In the genomic region with DNA sequence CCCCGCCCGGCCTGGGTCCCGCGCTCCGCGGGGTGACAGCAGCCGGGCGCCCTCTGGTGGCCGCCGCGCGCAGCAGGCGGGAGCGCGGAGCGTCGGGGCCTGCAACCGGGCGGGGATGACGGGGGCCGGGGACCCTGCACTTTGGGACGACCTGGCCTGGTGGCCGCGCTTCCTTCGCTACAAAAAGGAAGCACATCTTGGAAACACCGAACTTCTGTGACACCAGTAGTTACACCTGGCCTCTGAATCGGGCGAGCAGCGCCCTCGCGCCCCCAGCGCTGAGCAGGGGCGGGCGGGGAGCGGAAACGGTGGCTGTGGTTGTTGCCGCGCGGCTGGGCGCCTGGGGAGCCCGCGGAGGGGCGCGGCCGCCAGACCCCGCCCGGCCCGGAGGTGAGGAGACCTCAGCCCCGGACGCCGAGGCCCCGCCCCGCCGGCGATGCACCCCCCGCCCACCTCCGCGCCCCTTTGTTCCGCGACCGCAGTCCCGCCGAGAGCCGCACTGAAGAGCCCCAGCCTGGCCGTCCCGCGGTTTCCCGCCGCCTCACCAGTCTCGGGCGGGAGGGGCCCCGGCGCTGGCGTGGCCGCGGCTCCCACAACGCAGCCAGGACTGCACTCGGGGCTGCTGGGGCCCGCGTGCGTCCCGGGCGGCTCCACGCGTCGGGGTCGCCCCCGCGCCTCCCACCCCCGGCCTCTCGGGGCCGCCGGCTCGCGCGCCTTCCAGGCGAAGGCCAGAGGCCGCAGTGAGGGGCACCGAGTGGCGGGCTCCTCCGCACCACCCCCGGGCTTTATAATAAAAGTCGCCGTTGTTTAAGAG, we compare ENCODE assay signal across 8 cellular contexts. TPM values are rescaled to one million over a fixed set of nuclear protein-coding genes. Genes with fewer than 3 reads are reported as not detected.
DNase-seq lines count a peak whose midpoint lies in the region; ATAC-seq and TF ChIP-seq lines count a peak whose summit lies in the region.

No MANE protein-coding gene starts in this region.

- peak overlapping the region; percentile 41 to 51 for H3K9ac ChIP-seq in stomach smooth muscle (ENCODE audit: low read length in 2 of 2)

- peak; percentile 89 for DNase-seq in COLO668 (lab: John Stamatoyannopoulos, UW; ENCODE audit: unreplicated experiment)
- DNase-seq in NOMO-1 treated with dmso at 0.1 percent for 144 hours (lab: John Stamatoyannopoulos, UW; ENCODE audit: unreplicated experiment), result peak; percentile 37
- peak; percentile 55 for DNase-seq in activated T-cell treated with anti-CD3 and anti-CD28 coated beads for 24 hours (ENCODE audit: low read depth)
- DNase-seq in esophagus squamous epithelium (lab: John Stamatoyannopoulos, UW), result no peak

- ATAC-seq in GM19397 (IDR thresholded peaks at IDR 0.05; ENCODE audit: unreplicated experiment) (peak; percentile 67), HG03521 (IDR thresholded peaks at IDR 0.05; ENCODE audit: unreplicated experiment) (peak; percentile 49)

- H3K27me3 Mint-ChIP-seq in nephron (ENCODE audit: low read depth), result peaks cover 32% of the 10 kb centered on the region

- peak in 1 of 4 donors; percentile 35 for TF ChIP-seq POLR2A in esophagus squamous epithelium (IDR thresholded peaks at IDR 0.05)

- H3K4me1 ChIP-seq in esophagus squamous epithelium (peaks cover 20 to 55% (median 27%) of the 10 kb centered on the region in 3 donors), stomach smooth muscle (ENCODE audit: control insufficient read depth, insufficient read depth, low read length) (peaks cover 22% of the 10 kb centered on the region)

- H3K27ac ChIP-seq in esophagus squamous epithelium (peak overlapping the region; percentile 86 to 98 (median 94)), stomach smooth muscle (ENCODE audit: low read length) (no peak overlapping the region)

- H3K27me3 ChIP-seq in esophagus squamous epithelium (no peaks in the 10 kb centered on the region), stomach smooth muscle (ENCODE audit: control insufficient read depth in 1 of 2, insufficient read depth in 2 of 2, low read length in 2 of 2) (no peaks in the 10 kb centered on the region)

- H3K4me3 ChIP-seq in esophagus squamous epithelium (peak overlapping the region; percentile 64 to 81 (median 76)), stomach smooth muscle (ENCODE audit: low read length in 2 of 2) (peak overlapping the region; percentile 67 to 77)

- intact Hi-C loops in esophagus squamous epithelium (cut with DNase I), result loop anchor here (5.0 kb wide), 1 partner anchor 54 kb away; no protein-coding TSS in a partner anchor

- H3K9me3 Mint-ChIP-seq in nephron, result no peaks in the 10 kb centered on the region

- TF ChIP-seq CTCF in esophagus squamous epithelium (IDR thresholded peaks at IDR 0.05) (peak; percentile 70 to 99 (median 96)), nephron (IDR thresholded peaks at IDR 0.05; ENCODE audit: unreplicated experiment in 3 of 3) (peak; percentile 76 to 89 (median 81))

- no peak overlapping the region for H3K27ac Mint-ChIP-seq in nephron

- peaks cover 22% of the 10 kb centered on the region for H3K4me1 Mint-ChIP-seq in nephron

- no peaks in the 10 kb centered on the region for H3K36me3 Mint-ChIP-seq in nephron (ENCODE audit: low read depth)

- WGBS in esophagus squamous epithelium, 2 donors, result no CpG with 5 or more reads among the region's 104 CpGs

- H3K9me3 ChIP-seq in esophagus squamous epithelium (no peaks in the 10 kb centered on the region), stomach smooth muscle (ENCODE audit: control insufficient read depth in 2 of 2, low read length in 2 of 2) (no peaks in the 10 kb centered on the region)

- H3K36me3 ChIP-seq in esophagus squamous epithelium (no peaks in the 10 kb centered on the region), stomach smooth muscle (ENCODE audit: control insufficient read depth in 2 of 2, insufficient read depth in 2 of 2, low read length in 2 of 2) (no peaks in the 10 kb centered on the region)

- H3K4me3 Mint-ChIP-seq in nephron, result peak overlapping the region; percentile 76 to 84 (median 78)

RNA-seq across cellular contexts. Expression of a gene that starts 59.3 kb away (rescaled TPM):
- 100 to 1,000 TPM; 358 to 544 (median 443) TPM for total RNA-seq in esophagus squamous epithelium
